26 cellular contexts compared by ENCODE assay signal in genomic region chr1:167856711-167857418, GRCh38. TPM values are rescaled to one million over a fixed set of nuclear protein-coding genes. Genes with fewer than 3 reads are reported as not detected.
"Had no signal": no experiment of that assay in that cellular context is flagged by ENCODE, and none has a peak within 500 bp of the region (broad histone marks: within the 10 kb centered on the region; RNA-seq: fewer than 3 reads in every experiment).

No MANE protein-coding gene starts in this region.

- H3K9ac ChIP-seq: KMS-11, SK-N-SH had no signal

- FAIRE-seq: HTR-8/SVneo, RCC 7860 had no signal

- DNase-seq: Kasumi-1, MM.1S, NCI-H1048, NCI-H1105, NCI-H1417, NCI-H1436 treated with DMSO at 0.1 percent for 48 hours, NCI-H1694, NCI-H187 treated with DMSO at 0.1 percent for 48 hours, NCI-H2029 treated with DMSO at 0.1 percent for 48 hours, NCI-H2171, NCI-H226, NCI-H446, NCI-H510A, NCI-H524 treated with DMSO at 0.1 percent for 48 hours, NCI-H69, NCI-H774, Right ventricle myocardium superior, RPMI8226, SIG-M5, SK-N-SH, SW 1271 had no signal

- H3K4me2 ChIP-seq: KMS-11, SK-N-SH had no signal

- H3K9me2 ChIP-seq: SK-N-SH had no signal

- H3K9me3 ChIP-seq: SK-N-SH had no signal

- H3K27ac ChIP-seq: HL-60, KMS-11 had no signal

RNA-seq across cellular contexts. Expression of gene ADCY10, which starts 57.1 kb away (rescaled TPM):
- total RNA-seq: SK-MEL-5 had no signal
